Comparison of ENCODE assay signal across 13 cellular contexts in genomic region chr20:8709627-8710026, GRCh38.
"Had no signal": no experiment of that assay in that cellular context is flagged by ENCODE, and none has a peak within 500 bp of the region (broad histone marks: within the 10 kb centered on the region; RNA-seq: fewer than 3 reads in every experiment).

No MANE protein-coding gene starts in this region.

- H3K4me3 ChIP-seq: hepatocyte, left lung, neural progenitor cell, ovary, sigmoid colon had no signal

- DNase-seq: activated CD4-positive, alpha-beta T cell treated with anti-CD3 and anti-CD28 coated beads, Interleukin-2, amount 10 ng/mL, durations not matched to agents 7 days and 5 days; activated CD8-positive, alpha-beta memory T cell treated with anti-CD3 and anti-CD28 coated beads, Interleukin-2, amount 50 U/mL, for 48 hours; activated naive CD8-positive, alpha-beta T cell treated with anti-CD3 and anti-CD28 coated beads, Interleukin-2, amount 10 ng/mL, durations not matched to agents 7 days and 5 days; anterior cingulate cortex; caudate nucleus; effector memory CD4-positive, alpha-beta T cell; left lung; mammary epithelial cell; ovary; sigmoid colon; stimulated activated CD4-positive, alpha-beta T cell treated with anti-CD3 and anti-CD28 coated beads, Interleukin-12 subunit alpha, Interleukin-12 subunit beta, amount 100 ng/mL, for 4 hours had no signal
